ENCODE assay signal across 1 cellular context in the genomic region with DNA sequence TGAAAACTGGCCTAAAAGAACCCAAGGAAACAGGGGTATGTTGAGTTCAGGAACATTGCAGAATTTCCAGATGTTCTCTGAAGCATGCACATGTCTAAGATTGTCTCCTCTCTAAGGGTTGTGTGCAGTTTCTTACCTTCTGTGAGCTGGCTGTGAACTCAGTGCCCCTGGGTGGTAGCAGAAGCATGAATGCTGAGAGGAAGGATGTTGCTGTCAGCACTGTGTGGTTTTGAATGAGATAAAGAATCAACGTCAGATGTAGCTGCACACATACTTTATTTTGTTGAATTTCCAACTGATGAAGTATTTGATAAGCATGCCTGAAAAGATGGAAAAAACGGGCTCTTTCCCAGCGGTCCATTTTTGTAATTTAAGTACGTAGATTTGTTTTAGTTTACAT.
TF ChIP-seq lines count a peak whose summit lies in the region.

No MANE protein-coding gene starts in this region.

TF ChIP-seq in HepG2, 621 proteins besides CTCF, POLR2A, EP300 and RAD21:
- TF ChIP-seq SIN3A (IDR thresholded peaks at IDR 0.05; ENCODE audit: borderline replicate concordance, low read depth, low read length), result no peak
- TF ChIP-seq, protein P1, sequence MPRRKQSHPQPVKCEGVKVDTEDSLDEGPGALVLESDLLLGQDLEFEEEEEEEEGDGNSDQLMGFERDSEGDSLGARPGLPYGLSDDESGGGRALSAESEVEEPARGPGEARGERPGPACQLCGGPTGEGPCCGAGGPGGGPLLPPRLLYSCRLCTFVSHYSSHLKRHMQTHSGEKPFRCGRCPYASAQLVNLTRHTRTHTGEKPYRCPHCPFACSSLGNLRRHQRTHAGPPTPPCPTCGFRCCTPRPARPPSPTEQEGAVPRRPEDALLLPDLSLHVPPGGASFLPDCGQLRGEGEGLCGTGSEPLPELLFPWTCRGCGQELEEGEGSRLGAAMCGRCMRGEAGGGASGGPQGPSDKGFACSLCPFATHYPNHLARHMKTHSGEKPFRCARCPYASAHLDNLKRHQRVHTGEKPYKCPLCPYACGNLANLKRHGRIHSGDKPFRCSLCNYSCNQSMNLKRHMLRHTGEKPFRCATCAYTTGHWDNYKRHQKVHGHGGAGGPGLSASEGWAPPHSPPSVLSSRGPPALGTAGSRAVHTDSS (CRISPR knock-in tag; conservative IDR thresholded peaks at IDR 0.05), result no peak
- TF ChIP-seq ZNF709 (CRISPR knock-in tag; IDR thresholded peaks at IDR 0.05), result no peak
- TF ChIP-seq, protein P2, sequence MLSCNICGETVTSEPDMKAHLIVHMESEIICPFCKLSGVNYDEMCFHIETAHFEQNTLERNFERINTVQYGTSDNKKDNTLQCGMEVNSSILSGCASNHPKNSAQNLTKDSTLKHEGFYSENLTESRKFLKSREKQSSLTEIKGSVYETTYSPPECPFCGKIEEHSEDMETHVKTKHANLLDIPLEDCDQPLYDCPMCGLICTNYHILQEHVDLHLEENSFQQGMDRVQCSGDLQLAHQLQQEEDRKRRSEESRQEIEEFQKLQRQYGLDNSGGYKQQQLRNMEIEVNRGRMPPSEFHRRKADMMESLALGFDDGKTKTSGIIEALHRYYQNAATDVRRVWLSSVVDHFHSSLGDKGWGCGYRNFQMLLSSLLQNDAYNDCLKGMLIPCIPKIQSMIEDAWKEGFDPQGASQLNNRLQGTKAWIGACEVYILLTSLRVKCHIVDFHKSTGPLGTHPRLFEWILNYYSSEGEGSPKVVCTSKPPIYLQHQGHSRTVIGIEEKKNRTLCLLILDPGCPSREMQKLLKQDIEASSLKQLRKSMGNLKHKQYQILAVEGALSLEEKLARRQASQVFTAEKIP (CRISPR knock-in tag; IDR thresholded peaks at IDR 0.05; ENCODE audit: borderline replicate concordance), result no peak
- TF ChIP-seq ELF4 (CRISPR knock-in tag; IDR thresholded peaks at IDR 0.05; ENCODE audit: borderline replicate concordance), result no peak
- TF ChIP-seq ATRX (CRISPR knock-in tag; IDR thresholded peaks at IDR 0.05; ENCODE audit: borderline replicate concordance), result no peak
- TF ChIP-seq KDM2A (CRISPR knock-in tag; IDR thresholded peaks at IDR 0.05; ENCODE audit: borderline replicate concordance, low read depth), result no peak
- no peak for TF ChIP-seq ZNF563 (CRISPR knock-in tag; IDR thresholded peaks at IDR 0.05)
- no peak for TF ChIP-seq POLR2AphosphoS5 (IDR thresholded peaks at IDR 0.05; ENCODE audit: low read depth, low read length)
- TF ChIP-seq SRSF1 (optimal IDR thresholded peaks at IDR 0.05; ENCODE audit: low read depth, low read length), result no peak
- TF ChIP-seq, protein P3, sequence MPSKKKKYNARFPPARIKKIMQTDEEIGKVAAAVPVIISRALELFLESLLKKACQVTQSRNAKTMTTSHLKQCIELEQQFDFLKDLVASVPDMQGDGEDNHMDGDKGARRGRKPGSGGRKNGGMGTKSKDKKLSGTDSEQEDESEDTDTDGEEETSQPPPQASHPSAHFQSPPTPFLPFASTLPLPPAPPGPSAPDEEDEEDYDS (CRISPR knock-in tag; IDR thresholded peaks at IDR 0.05), result no peak
- TF ChIP-seq SOX5 (CRISPR knock-in tag; IDR thresholded peaks at IDR 0.05; ENCODE audit: borderline replicate concordance), result no peak
- TF ChIP-seq DNMT1 (CRISPR knock-in tag; IDR thresholded peaks at IDR 0.05), result no peak
- no peak for TF ChIP-seq HNF4G (IDR thresholded peaks at IDR 0.05; ENCODE audit: borderline replicate concordance, low read depth, low read length)
- no peak for TF ChIP-seq HNF4G (CRISPR knock-in tag; IDR thresholded peaks at IDR 0.05; ENCODE audit: borderline replicate concordance, low read depth)
